Comparison of ENCODE assay signal across 18 cellular contexts in the genomic region with DNA sequence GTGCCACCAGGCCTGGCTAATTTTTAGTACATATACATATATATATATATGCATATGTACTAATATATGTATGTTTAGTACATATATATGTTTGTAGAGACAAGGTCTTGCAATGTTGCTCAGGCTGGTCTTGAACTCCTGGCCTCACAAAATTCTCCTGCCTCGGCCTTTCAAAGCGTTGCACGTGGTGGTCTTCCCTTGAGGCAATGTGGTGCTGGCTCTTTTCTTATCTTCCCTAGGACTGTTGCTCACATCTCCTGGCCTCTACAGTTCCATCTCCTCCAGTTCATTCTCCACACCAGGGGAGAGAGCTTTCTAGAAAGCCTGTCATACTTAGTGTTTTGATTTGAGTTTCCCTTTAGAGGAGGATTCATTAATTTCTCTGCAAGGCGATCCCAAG.
DNase-seq lines count a peak whose midpoint lies in the region; ATAC-seq, FAIRE-seq and TF ChIP-seq lines count a peak whose summit lies in the region.
"Had no signal": no experiment of that assay in that cellular context is flagged by ENCODE, and none has a peak within 500 bp of the region (broad histone marks: within the 10 kb centered on the region; RNA-seq: fewer than 3 reads in every experiment).

No MANE protein-coding gene starts in this region.

- H3K9me3 Mint-ChIP-seq in activated naive CD4-positive, alpha-beta T cell treated with anti-CD3 and anti-CD28 coated beads, Interleukin-2, amount 10 ng/mL, durations not matched to agents 7 days and 5 days: no peaks in the 10 kb centered on the region
- H3K9me3 Mint-ChIP-seq in stimulated activated memory B cell treated with anti-CD40 and anti-IgM and Interleukin-4, amounts not matched to agents 10 μg/mL and 1 μg/mL and 100 μg/mL, for 72 hours: no peaks in the 10 kb centered on the region
- H3K9me3 Mint-ChIP-seq: neural crest cell had no signal

- H3K79me2 ChIP-seq in Loucy (ENCODE audit: insufficient read depth, low read length): no peaks in the 10 kb centered on the region

- peak overlapping the region; percentile 52 for H3K4me3 ChIP-seq in Loucy (ENCODE audit: low read length, poor library complexity, severe bottlenecking)
- H3K4me3 ChIP-seq: adrenal gland, prostate gland, vagina had no signal

- no peak for TF ChIP-seq CTCF in Loucy (conservative IDR thresholded peaks at IDR 0.05; ENCODE audit: low read length)

- peaks cover 5% of the 10 kb centered on the region for H3K36me3 Mint-ChIP-seq in activated naive CD4-positive, alpha-beta T cell treated with anti-CD3 and anti-CD28 coated beads, Interleukin-2, amount 10 ng/mL, durations not matched to agents 7 days and 5 days
- H3K36me3 Mint-ChIP-seq in stimulated activated memory B cell treated with anti-CD40 and anti-IgM and Interleukin-4, amounts not matched to agents 10 μg/mL and 1 μg/mL and 100 μg/mL, for 72 hours: no peaks in the 10 kb centered on the region

- no peaks in the 10 kb centered on the region for H3K9me2 ChIP-seq in Loucy (replicated peaks; ENCODE audit: low read depth, low read length)

- peaks cover 6% of the 10 kb centered on the region for H3K27me3 Mint-ChIP-seq in activated naive CD4-positive, alpha-beta T cell treated with anti-CD3 and anti-CD28 coated beads, Interleukin-2, amount 10 ng/mL, durations not matched to agents 7 days and 5 days
- H3K27me3 Mint-ChIP-seq in stimulated activated memory B cell treated with anti-CD40 and anti-IgM and Interleukin-4, amounts not matched to agents 10 μg/mL and 1 μg/mL and 100 μg/mL, for 72 hours: no peaks in the 10 kb centered on the region

- H3K36me3 ChIP-seq in Loucy (ENCODE audit: insufficient read depth, low read length): no peaks in the 10 kb centered on the region
- H3K36me3 ChIP-seq: adrenal gland, prostate gland, vagina had no signal

- no peak for DNase-seq in activated naive CD4-positive, alpha-beta T cell treated with anti-CD3 and anti-CD28 coated beads, Interleukin-2, amount 10 ng/mL, durations not matched to agents 7 days and 5 days
- no peak for DNase-seq in activated naive CD4-positive, alpha-beta T cell treated with anti-CD3 and anti-CD28 coated beads, Interleukin-2, amount 50 U/mL, for 16 hours
- peak; percentile 30 to 38 for DNase-seq in erythroblast (lab: John Stamatoyannopoulos, UW)
- DNase-seq in HuH-7 (ENCODE audit: low spot score): no peak
- DNase-seq in urothelium cell line (ENCODE audit: low spot score): no peak
- DNase-seq: NCI-H2029 treated with DMSO at 0.1 percent for 48 hours, NCI-H446, RPMI8226 had no signal

- no peaks in the 10 kb centered on the region for H3K9me3 ChIP-seq in Loucy (ENCODE audit: insufficient read depth, low read depth, low read length)
- H3K9me3 ChIP-seq: adrenal gland, prostate gland, vagina had no signal

- H4K20me1 ChIP-seq in Loucy (ENCODE audit: insufficient read depth, low read length, poor library complexity, severe bottlenecking): no peaks in the 10 kb centered on the region

- H3K9ac ChIP-seq in Loucy (ENCODE audit: low read depth, low read length, poor library complexity, severe bottlenecking): peak overlapping the region; percentile 65

- peak overlapping the region; percentile 95 for H3K27ac Mint-ChIP-seq in activated naive CD4-positive, alpha-beta T cell treated with anti-CD3 and anti-CD28 coated beads, Interleukin-2, amount 10 ng/mL, durations not matched to agents 7 days and 5 days
- peak overlapping the region; percentile 81 for H3K27ac Mint-ChIP-seq in stimulated activated memory B cell treated with anti-CD40 and anti-IgM and Interleukin-4, amounts not matched to agents 10 μg/mL and 1 μg/mL and 100 μg/mL, for 72 hours

- H2AFZ ChIP-seq in Loucy (ENCODE audit: low read length): peak overlapping the region; percentile 74; the same call in 1 of the 2 replicates

- H3K4me1 Mint-ChIP-seq in activated naive CD4-positive, alpha-beta T cell treated with anti-CD3 and anti-CD28 coated beads, Interleukin-2, amount 10 ng/mL, durations not matched to agents 7 days and 5 days: peaks cover 50% of the 10 kb centered on the region
- H3K4me1 Mint-ChIP-seq in stimulated activated memory B cell treated with anti-CD40 and anti-IgM and Interleukin-4, amounts not matched to agents 10 μg/mL and 1 μg/mL and 100 μg/mL, for 72 hours: peaks cover 17% of the 10 kb centered on the region
- H3K4me1 Mint-ChIP-seq: neural crest cell had no signal

- ATAC-seq in stimulated activated memory B cell treated with anti-CD40 and anti-IgM and Interleukin-4, amounts not matched to agents 10 μg/mL and 1 μg/mL and 100 μg/mL, for 72 hours: no peak
- ATAC-seq in GM21619 (IDR thresholded peaks at IDR 0.05; ENCODE audit: unreplicated experiment): no peak

- no peak overlapping the region for H3K4me3 Mint-ChIP-seq in activated naive CD4-positive, alpha-beta T cell treated with anti-CD3 and anti-CD28 coated beads, Interleukin-2, amount 10 ng/mL, durations not matched to agents 7 days and 5 days
- H3K4me3 Mint-ChIP-seq in stimulated activated memory B cell treated with anti-CD40 and anti-IgM and Interleukin-4, amounts not matched to agents 10 μg/mL and 1 μg/mL and 100 μg/mL, for 72 hours: no peak overlapping the region
- H3K4me3 Mint-ChIP-seq: neural crest cell had no signal

- no peaks in the 10 kb centered on the region for H3K27me3 ChIP-seq in Loucy (ENCODE audit: insufficient read depth, low read length, poor library complexity, severe bottlenecking)
- H3K27me3 ChIP-seq: adrenal gland, vagina had no signal

- peak overlapping the region; percentile 74 for H3K4me2 ChIP-seq in Loucy (ENCODE audit: low read depth, low read length, poor library complexity, severe bottlenecking)

- peaks cover 47% of the 10 kb centered on the region for H3K4me1 ChIP-seq in Loucy (ENCODE audit: insufficient read depth, low read length, poor library complexity, severe bottlenecking)
- H3K4me1 ChIP-seq: prostate gland had no signal

- TF ChIP-seq POLR2A in erythroblast (IDR thresholded peaks at IDR 0.05; ENCODE audit: low read length): no peak

- FAIRE-seq in urothelium cell line (lab: Jason Lieb, UNC): no peak
- FAIRE-seq: bronchial epithelial cell, frontal cortex, small intestine had no signal

- H3F3A ChIP-seq in Loucy (ENCODE audit: low read depth): peaks cover 9% of the 10 kb centered on the region; the same call in 1 of the 2 replicates

- CTCF ChIA-PET in activated naive CD4-positive, alpha-beta T cell treated with anti-CD3 and anti-CD28 coated beads, Interleukin-2, amount 10 ng/mL, durations not matched to agents 7 days and 5 days (lab: Charles Lee): interaction anchor here (1.0 kb wide), 1 partner anchor 16 kb away, joined by 4 read pairs; no protein-coding TSS in a partner anchor

Comparison
In these comparisons a context has a peak if more than half of its experiments do, and no peak if none do; other contexts are left out.
1. DNase-seq: peak in erythroblast (2 of 2); none in activated naive CD4-positive, alpha-beta T cell treated with anti-CD3 and anti-CD28 coated beads, Interleukin-2, amount 10 ng/mL, durations not matched to agents 7 days and 5 days (single experiment), activated naive CD4-positive, alpha-beta T cell treated with anti-CD3 and anti-CD28 coated beads, Interleukin-2, amount 50 U/mL, for 16 hours (single experiment), HuH-7 (single experiment) and urothelium cell line (single experiment).